Comparison of ENCODE assay signal across 26 cellular contexts in the genomic region with DNA sequence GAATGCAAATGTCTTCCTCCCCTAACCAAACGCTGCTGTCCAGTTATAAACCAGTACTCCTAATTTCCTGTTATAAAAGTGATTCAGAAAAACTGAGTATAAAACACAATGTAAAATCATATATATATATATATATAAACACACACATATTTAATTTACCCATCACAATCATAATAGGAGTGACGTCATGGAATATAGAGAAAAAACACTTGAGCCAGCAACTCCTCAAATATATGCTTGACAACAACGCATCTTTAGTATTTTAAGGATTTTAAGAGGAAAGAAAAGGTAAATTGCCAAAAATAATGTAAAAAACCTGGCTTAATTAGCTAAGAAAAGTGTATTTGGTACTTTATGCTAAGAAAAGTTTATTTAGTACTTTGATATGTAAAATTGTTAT.
"Had no signal": no experiment of that assay in that cellular context is flagged by ENCODE, and none has a peak within 500 bp of the region (broad histone marks: within the 10 kb centered on the region; RNA-seq: fewer than 3 reads in every experiment).

No MANE protein-coding gene starts in this region.

- H3K27me3 ChIP-seq: colonic mucosa, dorsolateral prefrontal cortex, esophagus muscularis mucosa, esophagus squamous epithelium, foreskin keratinocyte, gastrocnemius medialis, gastroesophageal sphincter, heart left ventricle, heart right ventricle had no signal

- H3K27ac ChIP-seq: colonic mucosa, coronary artery, dorsolateral prefrontal cortex, epithelial cell of prostate, esophagus muscularis mucosa, esophagus squamous epithelium, foreskin keratinocyte, gastrocnemius medialis, gastroesophageal sphincter, heart left ventricle, heart right ventricle had no signal

- H3K36me3 ChIP-seq: colonic mucosa, esophagus muscularis mucosa, esophagus squamous epithelium, gastrocnemius medialis, gastroesophageal sphincter, heart left ventricle, heart right ventricle had no signal

- H3K4me1 ChIP-seq: colonic mucosa, esophagus muscularis mucosa, esophagus squamous epithelium, foreskin keratinocyte, gastrocnemius medialis, gastroesophageal sphincter, heart left ventricle, heart right ventricle had no signal

- H3K4me3 ChIP-seq: colonic mucosa, coronary artery, dorsolateral prefrontal cortex, esophagus muscularis mucosa, esophagus squamous epithelium, gastrocnemius medialis, gastroesophageal sphincter, heart left ventricle, heart right ventricle had no signal

- FAIRE-seq: endometrium, endothelial cell of umbilical vein, frontal cortex had no signal

- DNase-seq: colonic mucosa; cortex of kidney; dermis blood vessel endothelial cell; dorsolateral prefrontal cortex; effector CD4-positive, alpha-beta T cell; effector CD8-positive, alpha-beta T cell; effector memory CD8-positive, alpha-beta T cell; endodermal cell; erythroblast; esophagus squamous epithelium; foreskin fibroblast; foreskin keratinocyte; foreskin melanocyte; gastrocnemius medialis; glutamatergic neuron; head of caudate nucleus; heart left ventricle; heart right ventricle had no signal

- H3K9me3 ChIP-seq: colonic mucosa, esophagus muscularis mucosa, esophagus squamous epithelium, gastrocnemius medialis, gastroesophageal sphincter, heart left ventricle, heart right ventricle had no signal

- ATAC-seq: effector memory CD8-positive, alpha-beta T cell; esophagus mucosa; foreskin keratinocyte; gastrocnemius medialis; gastroesophageal sphincter; heart left ventricle; heart right ventricle had no signal
